Comparison of ENCODE assay signal across 25 cellular contexts in genomic region chr4:24010573-24010972, GRCh38.
"Had no signal": no experiment of that assay in that cellular context is flagged by ENCODE, and none has a peak within 500 bp of the region (broad histone marks: within the 10 kb centered on the region; RNA-seq: fewer than 3 reads in every experiment).

No MANE protein-coding gene starts in this region.

- DNase-seq: cortex of kidney; effector memory CD8-positive, alpha-beta T cell; hypothalamus; immature natural killer cell; islet precursor cell; kidney glomerular epithelial cell; left colon; left ventricle myocardium superior; lower lobe of right lung; natural killer cell; occipital lobe; ovary; posterior cingulate gyrus; psoas muscle; right cardiac atrium; sigmoid colon; spleen; stimulated activated CD4-positive, alpha-beta T cell treated with anti-CD3 and anti-CD28 coated beads, Interleukin-4, amount 100 ng/mL, for 4 hours; upper lobe of right lung; uterus had no signal

- H3K4me3 Mint-ChIP-seq: effector memory CD8-positive, alpha-beta T cell; immature natural killer cell; natural killer cell; stimulated activated memory B cell treated with anti-CD40 and anti-IgM and Interleukin-4, amounts not matched to agents 10 μg/mL and 1 μg/mL and 100 μg/mL, for 72 hours; stimulated activated naive CD8-positive, alpha-beta T cell treated with anti-CD3 and anti-CD28 coated beads, Interleukin-15, Interleukin-2, amounts not matched to agents 100 ng/mL and 50 ng/mL, for 24 hours had no signal

- H3K4me1 Mint-ChIP-seq: immature natural killer cell; natural killer cell; stimulated activated memory B cell treated with anti-CD40 and anti-IgM and Interleukin-4, amounts not matched to agents 10 μg/mL and 1 μg/mL and 100 μg/mL, for 72 hours had no signal

- H3K4me3 ChIP-seq: lower lobe of right lung, ovary, psoas muscle, sigmoid colon, spleen, thoracic aorta, tibial nerve, upper lobe of right lung, uterus had no signal

- FAIRE-seq: frontal cortex had no signal

- H3K36me3 Mint-ChIP-seq: immature natural killer cell; natural killer cell; stimulated activated memory B cell treated with anti-CD40 and anti-IgM and Interleukin-4, amounts not matched to agents 10 μg/mL and 1 μg/mL and 100 μg/mL, for 72 hours had no signal

- H3K27ac Mint-ChIP-seq: effector memory CD8-positive, alpha-beta T cell; immature natural killer cell; natural killer cell; stimulated activated memory B cell treated with anti-CD40 and anti-IgM and Interleukin-4, amounts not matched to agents 10 μg/mL and 1 μg/mL and 100 μg/mL, for 72 hours; stimulated activated naive CD8-positive, alpha-beta T cell treated with anti-CD3 and anti-CD28 coated beads, Interleukin-15, Interleukin-2, amounts not matched to agents 100 ng/mL and 50 ng/mL, for 24 hours had no signal

- H3K27me3 Mint-ChIP-seq: effector memory CD8-positive, alpha-beta T cell; stimulated activated memory B cell treated with anti-CD40 and anti-IgM and Interleukin-4, amounts not matched to agents 10 μg/mL and 1 μg/mL and 100 μg/mL, for 72 hours; stimulated activated naive CD8-positive, alpha-beta T cell treated with anti-CD3 and anti-CD28 coated beads, Interleukin-15, Interleukin-2, amounts not matched to agents 100 ng/mL and 50 ng/mL, for 24 hours had no signal
